In the genomic region with DNA sequence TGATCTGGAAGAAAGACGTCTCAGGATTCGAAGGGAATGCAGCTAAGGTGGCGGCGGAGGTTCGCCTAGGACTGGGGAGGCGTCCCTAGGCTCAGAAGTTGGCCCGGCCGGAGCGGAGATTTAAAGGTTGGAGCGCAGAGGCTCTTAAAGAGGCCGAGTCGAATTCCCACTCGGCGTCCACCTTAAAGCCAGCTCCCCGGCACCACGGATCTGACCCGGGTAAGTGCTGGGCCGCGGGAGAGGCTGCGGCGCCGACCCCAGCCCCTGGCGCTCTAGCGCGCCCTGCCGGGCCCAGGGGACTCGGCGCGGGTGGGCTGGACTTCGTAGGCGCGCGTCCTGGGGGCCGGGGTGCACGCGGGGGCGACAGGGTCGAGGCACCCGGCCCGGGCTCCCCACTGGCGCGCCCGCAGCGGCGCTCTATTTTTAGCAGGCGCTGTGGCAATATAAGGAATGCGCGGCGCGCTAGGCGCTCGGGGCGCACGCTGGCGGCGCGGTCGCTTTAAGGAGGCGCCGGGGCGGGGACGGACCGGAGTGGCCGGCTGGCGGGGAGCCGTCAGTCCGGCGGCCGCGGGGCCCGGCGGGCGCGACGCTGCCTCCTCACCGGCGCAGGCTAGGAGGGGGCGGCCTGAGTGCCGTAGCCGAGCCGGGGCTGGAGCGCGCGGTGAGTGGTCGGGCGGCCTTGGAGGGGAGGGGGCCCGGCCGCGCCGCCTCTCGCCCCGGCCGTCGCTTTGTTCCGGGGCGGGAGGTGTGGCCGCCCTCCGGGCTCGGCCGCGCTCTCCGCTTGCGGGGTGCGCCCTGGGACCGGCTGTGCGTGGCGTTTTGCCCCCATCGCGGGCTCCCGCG, we compare ENCODE assay signal across 1 cellular context.
TF ChIP-seq lines count a peak whose summit lies in the region.

A gene (plus strand): TSS at position 473 of the 843 bp plus-strand sequence. CDS start 24,305 bp downstream, outside the sequence.

TF ChIP-seq in K562, 482 proteins besides CTCF, POLR2A, EP300 and RAD21 (continued from another document):
- TF ChIP-seq, protein P1, sequence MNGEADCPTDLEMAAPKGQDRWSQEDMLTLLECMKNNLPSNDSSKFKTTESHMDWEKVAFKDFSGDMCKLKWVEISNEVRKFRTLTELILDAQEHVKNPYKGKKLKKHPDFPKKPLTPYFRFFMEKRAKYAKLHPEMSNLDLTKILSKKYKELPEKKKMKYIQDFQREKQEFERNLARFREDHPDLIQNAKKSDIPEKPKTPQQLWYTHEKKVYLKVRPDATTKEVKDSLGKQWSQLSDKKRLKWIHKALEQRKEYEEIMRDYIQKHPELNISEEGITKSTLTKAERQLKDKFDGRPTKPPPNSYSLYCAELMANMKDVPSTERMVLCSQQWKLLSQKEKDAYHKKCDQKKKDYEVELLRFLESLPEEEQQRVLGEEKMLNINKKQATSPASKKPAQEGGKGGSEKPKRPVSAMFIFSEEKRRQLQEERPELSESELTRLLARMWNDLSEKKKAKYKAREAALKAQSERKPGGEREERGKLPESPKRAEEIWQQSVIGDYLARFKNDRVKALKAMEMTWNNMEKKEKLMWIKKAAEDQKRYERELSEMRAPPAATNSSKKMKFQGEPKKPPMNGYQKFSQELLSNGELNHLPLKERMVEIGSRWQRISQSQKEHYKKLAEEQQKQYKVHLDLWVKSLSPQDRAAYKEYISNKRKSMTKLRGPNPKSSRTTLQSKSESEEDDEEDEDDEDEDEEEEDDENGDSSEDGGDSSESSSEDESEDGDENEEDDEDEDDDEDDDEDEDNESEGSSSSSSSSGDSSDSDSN (IDR thresholded peaks at IDR 0.05; ENCODE audit: borderline replicate concordance in 1 of 2, low read depth in 2 of 2, low read length in 2 of 2) = peak in 1 of 2 experiments; percentile 48; a peak in 1 of 4 replicates
- TF ChIP-seq, protein P2, sequence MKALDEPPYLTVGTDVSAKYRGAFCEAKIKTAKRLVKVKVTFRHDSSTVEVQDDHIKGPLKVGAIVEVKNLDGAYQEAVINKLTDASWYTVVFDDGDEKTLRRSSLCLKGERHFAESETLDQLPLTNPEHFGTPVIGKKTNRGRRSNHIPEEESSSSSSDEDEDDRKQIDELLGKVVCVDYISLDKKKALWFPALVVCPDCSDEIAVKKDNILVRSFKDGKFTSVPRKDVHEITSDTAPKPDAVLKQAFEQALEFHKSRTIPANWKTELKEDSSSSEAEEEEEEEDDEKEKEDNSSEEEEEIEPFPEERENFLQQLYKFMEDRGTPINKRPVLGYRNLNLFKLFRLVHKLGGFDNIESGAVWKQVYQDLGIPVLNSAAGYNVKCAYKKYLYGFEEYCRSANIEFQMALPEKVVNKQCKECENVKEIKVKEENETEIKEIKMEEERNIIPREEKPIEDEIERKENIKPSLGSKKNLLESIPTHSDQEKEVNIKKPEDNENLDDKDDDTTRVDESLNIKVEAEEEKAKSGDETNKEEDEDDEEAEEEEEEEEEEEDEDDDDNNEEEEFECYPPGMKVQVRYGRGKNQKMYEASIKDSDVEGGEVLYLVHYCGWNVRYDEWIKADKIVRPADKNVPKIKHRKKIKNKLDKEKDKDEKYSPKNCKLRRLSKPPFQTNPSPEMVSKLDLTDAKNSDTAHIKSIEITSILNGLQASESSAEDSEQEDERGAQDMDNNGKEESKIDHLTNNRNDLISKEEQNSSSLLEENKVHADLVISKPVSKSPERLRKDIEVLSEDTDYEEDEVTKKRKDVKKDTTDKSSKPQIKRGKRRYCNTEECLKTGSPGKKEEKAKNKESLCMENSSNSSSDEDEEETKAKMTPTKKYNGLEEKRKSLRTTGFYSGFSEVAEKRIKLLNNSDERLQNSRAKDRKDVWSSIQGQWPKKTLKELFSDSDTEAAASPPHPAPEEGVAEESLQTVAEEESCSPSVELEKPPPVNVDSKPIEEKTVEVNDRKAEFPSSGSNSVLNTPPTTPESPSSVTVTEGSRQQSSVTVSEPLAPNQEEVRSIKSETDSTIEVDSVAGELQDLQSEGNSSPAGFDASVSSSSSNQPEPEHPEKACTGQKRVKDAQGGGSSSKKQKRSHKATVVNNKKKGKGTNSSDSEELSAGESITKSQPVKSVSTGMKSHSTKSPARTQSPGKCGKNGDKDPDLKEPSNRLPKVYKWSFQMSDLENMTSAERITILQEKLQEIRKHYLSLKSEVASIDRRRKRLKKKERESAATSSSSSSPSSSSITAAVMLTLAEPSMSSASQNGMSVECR (CRISPR knock-in tag; IDR thresholded peaks at IDR 0.05) = peak; percentile 39; the same call in 1 of the 2 replicates
- TF ChIP-seq MEF2A (IDR thresholded peaks at IDR 0.05; ENCODE audit: control insufficient read depth, low read depth, low read length) (peak; percentile 67; the same call in 1 of the 2 replicates), SMAD4 (CRISPR knock-in tag; conservative IDR thresholded peaks at IDR 0.05) (peak; percentile 80), CHCHD3 (CRISPR knock-in tag; IDR thresholded peaks at IDR 0.05) (no peak), PHB (CRISPR knock-in tag; IDR thresholded peaks at IDR 0.05) (no peak), HNRNPLL (IDR thresholded peaks at IDR 0.05; ENCODE audit: low read depth, low read length, poor library complexity, severe bottlenecking) (peak; percentile 37), CREB1 (IDR thresholded peaks at IDR 0.05) (no peak), CREB1 (CRISPR knock-in tag; IDR thresholded peaks at IDR 0.05) (no peak), ZNF408 (CRISPR knock-in tag; IDR thresholded peaks at IDR 0.05; ENCODE audit: low read depth) (no peak), NR2C2 (CRISPR knock-in tag; IDR thresholded peaks at IDR 0.05) (no peak), NR2C2 (tag; IDR thresholded peaks at IDR 0.05) (peak; percentile 25; the same call in 1 of the 2 replicates), MTA3 (IDR thresholded peaks at IDR 0.05; ENCODE audit: borderline replicate concordance) (0 out of 2 replicates have a peak, but pooled peaks have one; percentile 30), CXXC5 (CRISPR knock-in tag; IDR thresholded peaks at IDR 0.05) (peak; percentile 69), TBP (optimal IDR thresholded peaks at IDR 0.05; ENCODE audit: low read depth, low read length) (peak; percentile 27), ATF1 (CRISPR knock-in tag; IDR thresholded peaks at IDR 0.05) (no peak), ATF1 (tag; IDR thresholded peaks at IDR 0.05) (0 out of 2 replicates have a peak, but pooled peaks have one; percentile 26), PHF8 (IDR thresholded peaks at IDR 0.05; ENCODE audit: borderline replicate concordance, low read length) (peak; percentile 31; the same call in 1 of the 2 replicates), ZBTB7A (IDR thresholded peaks at IDR 0.05; ENCODE audit: borderline replicate concordance, control insufficient read depth, low read depth, low read length) (peak; percentile 86), L3MBTL2 (IDR thresholded peaks at IDR 0.05) (peak; percentile 87), CTBP1 (IDR thresholded peaks at IDR 0.05; ENCODE audit: borderline replicate concordance) (peak; percentile 91), PPARD (CRISPR knock-in tag; IDR thresholded peaks at IDR 0.05) (no peak), TEAD1 (CRISPR knock-in tag; IDR thresholded peaks at IDR 0.05) (peak in 1 of 2 experiments; percentile 39; a peak in 1 of 4 replicates), NCOR1 (IDR thresholded peaks at IDR 0.05) (no peak), RBFOX2 (IDR thresholded peaks at IDR 0.05; ENCODE audit: low read depth, low read length) (peak; percentile 70), EGR1 (conservative IDR thresholded peaks at IDR 0.05) (peak; percentile 23), HMGN3 (IDR thresholded peaks at IDR 0.05; ENCODE audit: borderline replicate concordance, extremely low read depth, insufficient read length, low read depth, low read length) (peak; percentile 19), GATAD2B (IDR thresholded peaks at IDR 0.05; ENCODE audit: borderline replicate concordance) (peak; percentile 38; the same call in 1 of the 2 replicates), XRCC5 (IDR thresholded peaks at IDR 0.05; ENCODE audit: low read depth, low read length) (no peak), RB1 (IDR thresholded peaks at IDR 0.05; ENCODE audit: low read depth) (0 out of 2 replicates have a peak, but pooled peaks have one; percentile 33), MAZ (CRISPR knock-in tag; conservative IDR thresholded peaks at IDR 0.05 in 1 of 2, IDR thresholded peaks at IDR 0.05 in 1 of 2) (peak; percentile 54 to 72; a peak in 3 of 4 replicates), ERF (CRISPR knock-in tag; IDR thresholded peaks at IDR 0.05) (peak; percentile 64; the same call in 1 of the 2 replicates)
- TF ChIP-seq, protein P3, sequence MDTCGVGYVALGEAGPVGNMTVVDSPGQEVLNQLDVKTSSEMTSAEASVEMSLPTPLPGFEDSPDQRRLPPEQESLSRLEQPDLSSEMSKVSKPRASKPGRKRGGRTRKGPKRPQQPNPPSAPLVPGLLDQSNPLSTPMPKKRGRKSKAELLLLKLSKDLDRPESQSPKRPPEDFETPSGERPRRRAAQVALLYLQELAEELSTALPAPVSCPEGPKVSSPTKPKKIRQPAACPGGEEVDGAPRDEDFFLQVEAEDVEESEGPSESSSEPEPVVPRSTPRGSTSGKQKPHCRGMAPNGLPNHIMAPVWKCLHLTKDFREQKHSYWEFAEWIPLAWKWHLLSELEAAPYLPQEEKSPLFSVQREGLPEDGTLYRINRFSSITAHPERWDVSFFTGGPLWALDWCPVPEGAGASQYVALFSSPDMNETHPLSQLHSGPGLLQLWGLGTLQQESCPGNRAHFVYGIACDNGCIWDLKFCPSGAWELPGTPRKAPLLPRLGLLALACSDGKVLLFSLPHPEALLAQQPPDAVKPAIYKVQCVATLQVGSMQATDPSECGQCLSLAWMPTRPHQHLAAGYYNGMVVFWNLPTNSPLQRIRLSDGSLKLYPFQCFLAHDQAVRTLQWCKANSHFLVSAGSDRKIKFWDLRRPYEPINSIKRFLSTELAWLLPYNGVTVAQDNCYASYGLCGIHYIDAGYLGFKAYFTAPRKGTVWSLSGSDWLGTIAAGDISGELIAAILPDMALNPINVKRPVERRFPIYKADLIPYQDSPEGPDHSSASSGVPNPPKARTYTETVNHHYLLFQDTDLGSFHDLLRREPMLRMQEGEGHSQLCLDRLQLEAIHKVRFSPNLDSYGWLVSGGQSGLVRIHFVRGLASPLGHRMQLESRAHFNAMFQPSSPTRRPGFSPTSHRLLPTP (IDR thresholded peaks at IDR 0.05; ENCODE audit: borderline replicate concordance, extremely low read depth, insufficient read length) = no peak
- TF ChIP-seq, protein P4, sequence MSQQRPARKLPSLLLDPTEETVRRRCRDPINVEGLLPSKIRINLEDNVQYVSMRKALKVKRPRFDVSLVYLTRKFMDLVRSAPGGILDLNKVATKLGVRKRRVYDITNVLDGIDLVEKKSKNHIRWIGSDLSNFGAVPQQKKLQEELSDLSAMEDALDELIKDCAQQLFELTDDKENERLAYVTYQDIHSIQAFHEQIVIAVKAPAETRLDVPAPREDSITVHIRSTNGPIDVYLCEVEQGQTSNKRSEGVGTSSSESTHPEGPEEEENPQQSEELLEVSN (IDR thresholded peaks at IDR 0.05; ENCODE audit: borderline replicate concordance in 1 of 2, extremely low read depth in 1 of 2, insufficient read depth in 1 of 2, insufficient read length in 1 of 2, low read depth in 1 of 2, low read length in 1 of 2, poor library complexity in 1 of 2, severe bottlenecking in 1 of 2) = peak in 1 of 2 experiments; percentile 81
- TF ChIP-seq, protein P5, sequence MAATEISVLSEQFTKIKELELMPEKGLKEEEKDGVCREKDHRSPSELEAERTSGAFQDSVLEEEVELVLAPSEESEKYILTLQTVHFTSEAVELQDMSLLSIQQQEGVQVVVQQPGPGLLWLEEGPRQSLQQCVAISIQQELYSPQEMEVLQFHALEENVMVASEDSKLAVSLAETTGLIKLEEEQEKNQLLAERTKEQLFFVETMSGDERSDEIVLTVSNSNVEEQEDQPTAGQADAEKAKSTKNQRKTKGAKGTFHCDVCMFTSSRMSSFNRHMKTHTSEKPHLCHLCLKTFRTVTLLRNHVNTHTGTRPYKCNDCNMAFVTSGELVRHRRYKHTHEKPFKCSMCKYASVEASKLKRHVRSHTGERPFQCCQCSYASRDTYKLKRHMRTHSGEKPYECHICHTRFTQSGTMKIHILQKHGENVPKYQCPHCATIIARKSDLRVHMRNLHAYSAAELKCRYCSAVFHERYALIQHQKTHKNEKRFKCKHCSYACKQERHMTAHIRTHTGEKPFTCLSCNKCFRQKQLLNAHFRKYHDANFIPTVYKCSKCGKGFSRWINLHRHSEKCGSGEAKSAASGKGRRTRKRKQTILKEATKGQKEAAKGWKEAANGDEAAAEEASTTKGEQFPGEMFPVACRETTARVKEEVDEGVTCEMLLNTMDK (IDR thresholded peaks at IDR 0.05; ENCODE audit: borderline replicate concordance, insufficient read depth, low read depth, low read length, poor library complexity, severe bottlenecking) = peak; percentile 88
